In the genomic region with DNA sequence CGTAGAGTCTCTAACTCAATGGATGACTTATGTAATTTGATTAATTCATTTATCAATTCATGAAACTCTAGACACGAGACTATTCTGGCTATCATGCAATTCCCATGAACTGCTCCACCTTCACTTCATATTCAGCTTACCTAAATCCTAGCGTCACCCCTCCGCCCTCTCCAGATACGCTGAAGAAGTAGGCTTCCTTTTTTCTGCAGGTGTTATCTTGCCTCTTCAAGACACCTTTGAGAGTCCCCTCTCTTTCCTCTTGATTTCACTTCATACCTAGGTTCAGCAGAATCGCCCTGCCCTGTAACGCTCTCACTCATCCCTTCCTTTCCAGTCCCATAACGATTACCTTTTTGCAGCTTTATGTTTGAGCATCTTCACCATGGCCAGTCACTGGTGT, we compare ENCODE assay signal across 12 cellular contexts. TPM values are rescaled to one million over a fixed set of nuclear protein-coding genes. Genes with fewer than 3 reads are reported as not detected.
DNase-seq lines count a peak whose midpoint lies in the region; ATAC-seq and TF ChIP-seq lines count a peak whose summit lies in the region.
"Had no signal": no experiment of that assay in that cellular context is flagged by ENCODE, and none has a peak within 500 bp of the region (broad histone marks: within the 10 kb centered on the region; RNA-seq: fewer than 3 reads in every experiment).

No MANE protein-coding gene starts in this region.

- no peaks in the 10 kb centered on the region for H3K9me3 Mint-ChIP-seq in Caco-2 (ENCODE audit: unreplicated experiment)
- H3K9me3 Mint-ChIP-seq in activated naive CD4-positive, alpha-beta T cell treated with anti-CD3 and anti-CD28 coated beads, Interleukin-2, amount 10 ng/mL, durations not matched to agents 7 days and 5 days = no peaks in the 10 kb centered on the region
- H3K9me3 Mint-ChIP-seq: activated CD4-positive, alpha-beta T cell treated with anti-CD3 and anti-CD28 coated beads, Interleukin-2, amount 10 ng/mL, durations not matched to agents 24 days and 14 days; activated naive CD4-positive, alpha-beta T cell treated with anti-CD3 and anti-CD28 coated beads, Interleukin-2, amount 50 U/mL, for 24 hours; dendritic cell treated with granulocyte-macrophage colony-stimulating factor and Interleukin-4, amounts not matched to agents 40 ng/mL and 50 ng/mL, for 4 days had no signal

- H4K20me1 ChIP-seq in KMS-11 (ENCODE audit: insufficient read depth) = no peaks in the 10 kb centered on the region

- no peak for DNase-seq in Caco-2
- no peak for DNase-seq in psoas muscle
- DNase-seq in dedifferentiated amniotic fluid mesenchymal stem cell (ENCODE audit: extremely low spot score) = no peak
- DNase-seq in activated naive CD4-positive, alpha-beta T cell treated with anti-CD3 and anti-CD28 coated beads, Interleukin-2, amount 10 ng/mL, durations not matched to agents 7 days and 5 days = no peak
- DNase-seq in activated CD4-positive, alpha-beta T cell treated with anti-CD3 and anti-CD28 coated beads, Interleukin-2, amount 50 U/mL, for 1 hour = no peak
- DNase-seq in iPS-NIHi11 (ENCODE audit: low spot score) = no peak

- peaks cover 6% of the 10 kb centered on the region for H3K4me1 Mint-ChIP-seq in Caco-2 (ENCODE audit: low read depth, unreplicated experiment)
- H3K4me1 Mint-ChIP-seq in activated naive CD4-positive, alpha-beta T cell treated with anti-CD3 and anti-CD28 coated beads, Interleukin-2, amount 10 ng/mL, durations not matched to agents 7 days and 5 days = peaks cover 30% of the 10 kb centered on the region

- H3K4me3 ChIP-seq in Caco-2 (ENCODE audit: low read depth, low read length) = peak overlapping the region; percentile 61
- no peak overlapping the region for H3K4me3 ChIP-seq in KMS-11 (IDR thresholded peaks at IDR 0.05; ENCODE audit: insufficient read depth, low read depth, low read length)
- peak overlapping the region; percentile 99 for H3K4me3 ChIP-seq in ectodermal cell (ENCODE audit: insufficient read depth, low read depth, low read length)
- peak overlapping the region; percentile 89 for H3K4me3 ChIP-seq in psoas muscle

- H3K27ac Mint-ChIP-seq in Caco-2 (ENCODE audit: unreplicated experiment) = no peak overlapping the region
- no peak overlapping the region for H3K27ac Mint-ChIP-seq in activated naive CD4-positive, alpha-beta T cell treated with anti-CD3 and anti-CD28 coated beads, Interleukin-2, amount 10 ng/mL, durations not matched to agents 7 days and 5 days
- H3K27ac Mint-ChIP-seq: activated CD4-positive, alpha-beta T cell treated with anti-CD3 and anti-CD28 coated beads, Interleukin-2, amount 10 ng/mL, durations not matched to agents 24 days and 14 days; activated naive CD4-positive, alpha-beta T cell treated with anti-CD3 and anti-CD28 coated beads, Interleukin-2, amount 50 U/mL, for 24 hours; dendritic cell treated with granulocyte-macrophage colony-stimulating factor and Interleukin-4, amounts not matched to agents 40 ng/mL and 50 ng/mL, for 4 days; naive B cell had no signal

- peak overlapping the region; percentile 71 for H2AFZ ChIP-seq in KMS-11 (ENCODE audit: low read depth)

- no peaks in the 10 kb centered on the region for H3K36me3 Mint-ChIP-seq in Caco-2 (ENCODE audit: insufficient read depth, unreplicated experiment)
- no peaks in the 10 kb centered on the region for H3K36me3 Mint-ChIP-seq in activated naive CD4-positive, alpha-beta T cell treated with anti-CD3 and anti-CD28 coated beads, Interleukin-2, amount 10 ng/mL, durations not matched to agents 7 days and 5 days
- H3K36me3 Mint-ChIP-seq: activated naive CD4-positive, alpha-beta T cell treated with anti-CD3 and anti-CD28 coated beads, Interleukin-2, amount 50 U/mL, for 24 hours; naive B cell had no signal

- H3K79me2 ChIP-seq in KMS-11 (ENCODE audit: insufficient read depth, low read depth) = no peaks in the 10 kb centered on the region

- no peak for ATAC-seq in psoas muscle

- POLR2A ChIA-PET in Caco-2 (lab: Charles Lee) = interaction anchor here (1.5 to 1.8 kb wide), 2 partner anchors 67 to 219 kb away, joined by 3 to 4 read pairs; no protein-coding TSS in a partner anchor

- 82 to 88% methylated on average over 7 of the region's 8 CpGs for WGBS in ectodermal cell, 2 experiments
- 63 to 69% (median 64%) methylated on average over 8 of the region's 8 CpGs for WGBS in psoas muscle, 3 donors

- BruUV-seq in Caco-2 (replicated peaks; lab: Mats Ljungman, UMichigan) = no TSS peak

- H3K4me2 ChIP-seq in KMS-11 = peak overlapping the region; percentile 76

- H3K36me3 ChIP-seq in Caco-2 (ENCODE audit: control insufficient read depth, insufficient read depth, low read length) (no peaks in the 10 kb centered on the region), KMS-11 (ENCODE audit: insufficient read depth) (no peaks in the 10 kb centered on the region), ectodermal cell (ENCODE audit: control insufficient read depth, insufficient read depth, low read length) (no peaks in the 10 kb centered on the region), psoas muscle (ENCODE audit: insufficient read depth in 1 of 2, low read depth in 1 of 2) (no peaks in the 10 kb centered on the region)

- peak overlapping the region; percentile 86; the same call in 1 of the 2 replicates for H3K27ac ChIP-seq in KMS-11
- H3K27ac ChIP-seq in ectodermal cell (ENCODE audit: insufficient read depth, low read depth, low read length, poor library complexity, severe bottlenecking) = no peak overlapping the region
- H3K27ac ChIP-seq in psoas muscle = no peak overlapping the region

- no peaks in the 10 kb centered on the region for H3K27me3 Mint-ChIP-seq in Caco-2 (ENCODE audit: insufficient read depth, unreplicated experiment)
- H3K27me3 Mint-ChIP-seq in activated naive CD4-positive, alpha-beta T cell treated with anti-CD3 and anti-CD28 coated beads, Interleukin-2, amount 10 ng/mL, durations not matched to agents 7 days and 5 days = peaks cover 19% of the 10 kb centered on the region
- H3K27me3 Mint-ChIP-seq: activated naive CD4-positive, alpha-beta T cell treated with anti-CD3 and anti-CD28 coated beads, Interleukin-2, amount 50 U/mL, for 24 hours; dendritic cell treated with granulocyte-macrophage colony-stimulating factor and Interleukin-4, amounts not matched to agents 40 ng/mL and 50 ng/mL, for 4 days; naive B cell had no signal

- intact Hi-C loops in Caco-2 (cut with micrococcal nuclease; ENCODE audit: unreplicated experiment) = loop anchor here (5.0 kb wide), 2 partner anchors 133 to 263 kb away; no protein-coding TSS in a partner anchor
- intact Hi-C loops in psoas muscle (cut with DNase I) = loop anchor here (5.0 to 10.0 kb wide), 7 partner anchors 48 to 424 kb away; a partner anchor contains a TSS

- CTCF ChIA-PET in Caco-2 (lab: Charles Lee) = interaction anchor here (0.6 to 2.3 kb wide), 7 partner anchors 11 to 338 kb away, joined by 3 to 20 read pairs (median 4); no protein-coding TSS in a partner anchor
- CTCF ChIA-PET in activated naive CD4-positive, alpha-beta T cell treated with anti-CD3 and anti-CD28 coated beads, Interleukin-2, amount 10 ng/mL, durations not matched to agents 7 days and 5 days (lab: Charles Lee) = interaction anchor here (0.8 to 5.2 kb wide), 6 partner anchors 10 to 351 kb away, joined by 3 to 56 read pairs (median 30); no protein-coding TSS in a partner anchor

- no peak overlapping the region; the same call in 1 of the 2 replicates for H3K9ac ChIP-seq in KMS-11

- H3K9me3 ChIP-seq in Caco-2 (no peaks in the 10 kb centered on the region), ectodermal cell (ENCODE audit: control insufficient read depth, low read length) (no peaks in the 10 kb centered on the region), psoas muscle (no peaks in the 10 kb centered on the region)

- H3K4me1 ChIP-seq in Caco-2 (no peaks in the 10 kb centered on the region), KMS-11 (ENCODE audit: low read depth, poor library complexity, severe bottlenecking) (peaks cover 15% of the 10 kb centered on the region), ectodermal cell (ENCODE audit: control insufficient read depth, insufficient read depth, low read length) (peaks cover 4% of the 10 kb centered on the region), psoas muscle (peaks cover 13% of the 10 kb centered on the region)

- no peak overlapping the region for H3K4me3 Mint-ChIP-seq in Caco-2 (ENCODE audit: unreplicated experiment)
- H3K4me3 Mint-ChIP-seq in activated naive CD4-positive, alpha-beta T cell treated with anti-CD3 and anti-CD28 coated beads, Interleukin-2, amount 10 ng/mL, durations not matched to agents 7 days and 5 days = no peak overlapping the region
- H3K4me3 Mint-ChIP-seq: activated CD4-positive, alpha-beta T cell treated with anti-CD3 and anti-CD28 coated beads, Interleukin-2, amount 10 ng/mL, durations not matched to agents 24 days and 14 days; activated naive CD4-positive, alpha-beta T cell treated with anti-CD3 and anti-CD28 coated beads, Interleukin-2, amount 50 U/mL, for 24 hours; dendritic cell treated with granulocyte-macrophage colony-stimulating factor and Interleukin-4, amounts not matched to agents 40 ng/mL and 50 ng/mL, for 4 days had no signal

- TF ChIP-seq CTCF in Caco-2 (IDR thresholded peaks at IDR 0.05; ENCODE audit: insufficient read depth in 1 of 2, low read depth in 1 of 2, low read length in 1 of 2, severe bottlenecking in 1 of 2, unreplicated experiment in 1 of 2) = no peak
- no peak for TF ChIP-seq CTCF in KMS-11 (conservative IDR thresholded peaks at IDR 0.05; ENCODE audit: low read depth, low read length)
- TF ChIP-seq CTCF in psoas muscle (IDR thresholded peaks at IDR 0.05) = no peak

- no peaks in the 10 kb centered on the region for H3K27me3 ChIP-seq in Caco-2 (replicated peaks; ENCODE audit: control insufficient read depth, insufficient read depth, low read length)
- H3K27me3 ChIP-seq in KMS-11 (ENCODE audit: insufficient read depth, low read depth) = no peaks in the 10 kb centered on the region
- H3K27me3 ChIP-seq in ectodermal cell (ENCODE audit: control insufficient read depth, insufficient read depth, low read length, poor library complexity, severe bottlenecking) = peaks cover 2% of the 10 kb centered on the region
- no peaks in the 10 kb centered on the region for H3K27me3 ChIP-seq in psoas muscle (ENCODE audit: insufficient read depth in 3 of 3, low read length in 2 of 3)

RNA-seq across cellular contexts. Expression of a gene that starts 4.0 kb away (rescaled TPM):
- total RNA-seq in Caco-2 (2022) (8.8 and 9.2 TPM in 2 replicates), psoas muscle (10 to 100 TPM in 1 of 4 donors, 1 to 10 TPM in 2, under 1 TPM in 1; 0.77 to 11.1 (median 4.2) TPM)
- polyA plus RNA-seq in ectodermal cell (2013, experiment 1 of 4) = not detected
- 0.59 TPM for polyA plus RNA-seq in ectodermal cell (2013, experiment 2 of 4)
- 1.5 TPM for polyA plus RNA-seq in ectodermal cell (2013, experiment 3 of 4)
- polyA plus RNA-seq in ectodermal cell (2013, experiment 4 of 4) = 0.57 TPM
- 10 to 100 TPM in 1 of 3 donors, 1 to 10 TPM in 2; 7.6 to 10.7 (median 8.6) TPM for polyA plus RNA-seq in psoas muscle

RNA-seq across cellular contexts. Expression of a gene that starts 8.2 kb away (rescaled TPM):
- total RNA-seq in Caco-2 (2022) (23.6 and 24.7 TPM in 2 replicates), psoas muscle (1 to 10 TPM; 1.3 to 6.5 (median 1.8) TPM)
- 0.59 TPM for polyA plus RNA-seq in ectodermal cell (2013, experiment 1 of 4)
- polyA plus RNA-seq in ectodermal cell (2013, experiment 2 of 4) = 0.50 TPM
- 1.5 TPM for polyA plus RNA-seq in ectodermal cell (2013, experiment 3 of 4)
- polyA plus RNA-seq in ectodermal cell (2013, experiment 4 of 4) = 1.3 TPM
- 1 to 10 TPM; 3.5 to 4.8 (median 3.5) TPM for polyA plus RNA-seq in psoas muscle
- total RNA-seq: activated CD4-positive, alpha-beta T cell treated with anti-CD3 and anti-CD28 coated beads, Interleukin-2, amount 10 ng/mL, durations not matched to agents 24 days and 14 days had no signal

RNA-seq across cellular contexts. Expression of a gene that starts 38.9 kb away (rescaled TPM):
- total RNA-seq in Caco-2 (2022) (not detected in 2 replicates), psoas muscle (not detected)
- not detected for polyA plus RNA-seq in ectodermal cell (2013, experiment 1 of 4)
- polyA plus RNA-seq in ectodermal cell (2013, experiment 2 of 4) = not detected
- not detected for polyA plus RNA-seq in ectodermal cell (2013, experiment 3 of 4)
- polyA plus RNA-seq in ectodermal cell (2013, experiment 4 of 4) = not detected
- not detected for polyA plus RNA-seq in psoas muscle
- total RNA-seq: activated CD4-positive, alpha-beta T cell treated with anti-CD3 and anti-CD28 coated beads, Interleukin-2, amount 10 ng/mL, durations not matched to agents 24 days and 14 days had no signal
